9 cellular contexts compared by ENCODE assay signal in genomic region chr5:80871541-80871961, GRCh38.
DNase-seq lines count a peak whose midpoint lies in the region; ATAC-seq and TF ChIP-seq lines count a peak whose summit lies in the region.
"Had no signal": no experiment of that assay in that cellular context is flagged by ENCODE, and none has a peak within 500 bp of the region (broad histone marks: within the 10 kb centered on the region; RNA-seq: fewer than 3 reads in every experiment).

No MANE protein-coding gene starts in this region.

- H3K36me3 Mint-ChIP-seq in progenitor cell of endocrine pancreas (ENCODE audit: insufficient read depth), result peaks cover 4% of the 10 kb centered on the region

- peaks cover 8% of the 10 kb centered on the region for H3K36me3 ChIP-seq in MG63

- H3K9me3 ChIP-seq in MG63, result no peaks in the 10 kb centered on the region

- no peak overlapping the region for H3K4me3 Mint-ChIP-seq in progenitor cell of endocrine pancreas (ENCODE audit: low read depth)

- no peak for ATAC-seq in sciatic nerve
- ATAC-seq in GM19467 (IDR thresholded peaks at IDR 0.05; ENCODE audit: unreplicated experiment), result no peak

- peak overlapping the region; percentile 41 for H3K27ac Mint-ChIP-seq in progenitor cell of endocrine pancreas

- intact Hi-C loops in sciatic nerve (cut with DNase I), result no loop called here

- peaks cover 2% of the 10 kb centered on the region for H3K4me1 Mint-ChIP-seq in progenitor cell of endocrine pancreas (ENCODE audit: low read depth)

- H3K27me3 ChIP-seq in MG63, result no peaks in the 10 kb centered on the region

- no peaks in the 10 kb centered on the region for H3K9me3 Mint-ChIP-seq in progenitor cell of endocrine pancreas (ENCODE audit: low read depth)

- no peaks in the 10 kb centered on the region for H3K27me3 Mint-ChIP-seq in progenitor cell of endocrine pancreas

- DNase-seq in EH (ENCODE audit: low read depth), result peak; percentile 68
- DNase-seq in MG63, result peak; percentile 2
- peak; percentile 60 for DNase-seq in astrocyte of the hippocampus (ENCODE audit: low read depth, low spot score)
- no peak for DNase-seq in progenitor cell of endocrine pancreas (ENCODE audit: low spot score, unreplicated experiment)
- DNase-seq in NOMO-1 (lab: John Stamatoyannopoulos, UW; ENCODE audit: unreplicated experiment in 2 of 2), result no peak
- no peak for DNase-seq in sciatic nerve (ENCODE audit: low spot score)
- DNase-seq in NCI-H2196 (lab: John Stamatoyannopoulos, UW; ENCODE audit: unreplicated experiment), result no peak
- DNase-seq: GDM1 had no signal

- TF ChIP-seq CTCF in progenitor cell of endocrine pancreas (IDR thresholded peaks at IDR 0.05; ENCODE audit: unreplicated experiment), result no peak

- H3K4me3 ChIP-seq in MG63, result no peak overlapping the region

Comparison
In these comparisons a context has a peak if more than half of its experiments do, and no peak if none do; other contexts are left out.
1. DNase-seq: peak in EH (single experiment), MG63 (single experiment) and astrocyte of the hippocampus (single experiment); none in progenitor cell of endocrine pancreas (single experiment), NOMO-1 (0 of 2), sciatic nerve (single experiment) and NCI-H2196 (single experiment).